In genomic region chr12:46364777-46365580, GRCh38 we compare ENCODE assay signal across 9 cellular contexts. TPM values are rescaled to one million over a fixed set of nuclear protein-coding genes. Genes with fewer than 3 reads are reported as not detected.
DNase-seq lines count a peak whose midpoint lies in the region; ATAC-seq, FAIRE-seq and TF ChIP-seq lines count a peak whose summit lies in the region.
"Had no signal": no experiment of that assay in that cellular context is flagged by ENCODE, and none has a peak within 500 bp of the region (broad histone marks: within the 10 kb centered on the region; RNA-seq: fewer than 3 reads in every experiment).

No MANE protein-coding gene starts in this region.

- FAIRE-seq in pancreas (lab: Jason Lieb, UNC) = peak; percentile 17

- no peak overlapping the region for H3K9ac ChIP-seq in DND-41 (ENCODE audit: low read depth, low read length)

- TF ChIP-seq CTCF in DND-41 (IDR thresholded peaks at IDR 0.05; ENCODE audit: borderline replicate concordance, extremely low read depth, low read length, poor library complexity, severe bottlenecking) = no peak
- no peak for TF ChIP-seq CTCF in RWPE2 (IDR thresholded peaks at IDR 0.05; ENCODE audit: poor library complexity, severe bottlenecking)
- TF ChIP-seq CTCF in fibroblast of pulmonary artery (IDR thresholded peaks at IDR 0.05; ENCODE audit: low read length, missing control alignments) = no peak
- TF ChIP-seq CTCF in pancreas (IDR thresholded peaks at IDR 0.05) = no peak

- H3K27me3 ChIP-seq in DND-41 (ENCODE audit: insufficient read depth, low read length, poor library complexity) (no peaks in the 10 kb centered on the region), RWPE2 (ENCODE audit: insufficient read depth, poor library complexity, severe bottlenecking) (no peaks in the 10 kb centered on the region), pancreas (no peaks in the 10 kb centered on the region)

- H3K9me3 ChIP-seq in DND-41 (ENCODE audit: insufficient read depth, low read length, severe bottlenecking) (no peaks in the 10 kb centered on the region), RWPE2 (ENCODE audit: severe bottlenecking) (no peaks in the 10 kb centered on the region), pancreas (no peaks in the 10 kb centered on the region)

- peak overlapping the region; percentile 16; the same call in 1 of the 2 replicates for H3K4me2 ChIP-seq in DND-41 (ENCODE audit: insufficient read depth, low read length)

- H3K36me3 ChIP-seq in DND-41 (ENCODE audit: insufficient read depth, low read length) = peaks cover 100% of the 10 kb centered on the region
- peaks cover 100% of the 10 kb centered on the region for H3K36me3 ChIP-seq in RWPE2 (ENCODE audit: low read depth)
- peaks cover 5 to 88% (median 62%) of the 10 kb centered on the region in 3 donors for H3K36me3 ChIP-seq in pancreas

- ATAC-seq in DND-41 (ENCODE audit: insufficient read depth, low read depth) = no peak
- no peak for ATAC-seq in RWPE2 (ENCODE audit: low read depth)
- peak; percentile 60 to 80 (median 72) for ATAC-seq in pancreas
- ATAC-seq in HG02981 (IDR thresholded peaks at IDR 0.05; ENCODE audit: unreplicated experiment) = no peak

- DNase-seq in DND-41 = no peak
- DNase-seq in RWPE2 (ENCODE audit: low spot score) = no peak
- DNase-seq in fibroblast of pulmonary artery (ENCODE audit: low read depth) = peak; percentile 84
- peak in 4 of 6 donors; percentile 58 to 76 (median 70) for DNase-seq in pancreas
- no peak for DNase-seq in UCSD-AML1 (lab: John Stamatoyannopoulos, UW; ENCODE audit: unreplicated experiment)
- no peak for DNase-seq in NOMO-1 treated with dmso at 0.1 percent for 144 hours (lab: John Stamatoyannopoulos, UW; ENCODE audit: unreplicated experiment)
- no peak for DNase-seq in CD1c-positive myeloid dendritic cell (ENCODE audit: extremely low spot score)
- DNase-seq: NCI-H187 had no signal

- intact Hi-C loops in pancreas (cut with DNase I) = no loop called here

- H3K4me3 ChIP-seq in DND-41 (ENCODE audit: low read depth in 1 of 2, low read length in 2 of 2) = no peak overlapping the region; a peak in 1 of 4 replicates
- H3K4me3 ChIP-seq in RWPE2 (ENCODE audit: severe bottlenecking) = no peak overlapping the region
- H3K4me3 ChIP-seq in fibroblast of pulmonary artery (replicated peaks; ENCODE audit: low read depth, low read length) = peak overlapping the region; percentile 88
- peak overlapping the region in 2 of 4 donors; percentile 1 to 13 for H3K4me3 ChIP-seq in pancreas

- H2AFZ ChIP-seq in DND-41 (ENCODE audit: low read depth, low read length) = no peak overlapping the region

- H4K20me1 ChIP-seq in DND-41 (ENCODE audit: insufficient read depth, low read length) = peaks cover 94% of the 10 kb centered on the region

- H3K4me1 ChIP-seq in DND-41 (ENCODE audit: insufficient read depth, low read length) = peaks cover 46% of the 10 kb centered on the region
- peaks cover 77% of the 10 kb centered on the region for H3K4me1 ChIP-seq in RWPE2 (ENCODE audit: insufficient read depth, poor library complexity, severe bottlenecking)
- H3K4me1 ChIP-seq in pancreas = peaks cover 33 to 87% (median 84%) of the 10 kb centered on the region in 3 donors

- H3K79me2 ChIP-seq in DND-41 (ENCODE audit: insufficient read depth, low read length) = peaks cover 57% of the 10 kb centered on the region

- WGBS in pancreas, 2 donors = 9 to 13% methylated on average over 3 of the region's 3 CpGs

- no peak overlapping the region for H3K27ac ChIP-seq in DND-41 (ENCODE audit: low read length)
- H3K27ac ChIP-seq in RWPE2 (ENCODE audit: poor library complexity, severe bottlenecking) = peak overlapping the region; percentile 96
- peak overlapping the region in 3 of 4 donors; percentile 6 to 60 (median 14) for H3K27ac ChIP-seq in pancreas

RNA-seq across cellular contexts. Expression of gene SLC38A2, which starts 7.6 kb away (rescaled TPM):
- 100 to 1,000 TPM in 1 of 6 donors, 10 to 100 TPM in 5; 32.4 to 155 (median 81.5) TPM for total RNA-seq in pancreas
- 10 to 100 TPM; 24.2 to 49.3 TPM for polyA plus RNA-seq in pancreas

Comparison
In these comparisons a context has a peak if more than half of its experiments do, and no peak if none do; other contexts are left out.
1. ATAC-seq: peak in pancreas (4 of 4); none in DND-41 (single experiment), RWPE2 (single experiment) and HG02981 (single experiment).
2. DNase-seq: peak in fibroblast of pulmonary artery (single experiment) and pancreas (4 of 6); none in DND-41 (single experiment), RWPE2 (single experiment), UCSD-AML1 (single experiment), NOMO-1 treated with dmso at 0.1 percent for 144 hours (single experiment) and CD1c-positive myeloid dendritic cell (single experiment).